Comparison of ENCODE assay signal across 23 cellular contexts in genomic region chr11:19848219-19848618, GRCh38.
"Had no signal": no experiment of that assay in that cellular context is flagged by ENCODE, and none has a peak within 500 bp of the region (broad histone marks: within the 10 kb centered on the region; RNA-seq: fewer than 3 reads in every experiment).

No MANE protein-coding gene starts in this region.

- H3K4me3 ChIP-seq: breast epithelium, smooth muscle cell, uterus had no signal

- H3K36me3 ChIP-seq: breast epithelium, uterus had no signal

- H3K4me2 ChIP-seq: smooth muscle cell had no signal

- H3K4me1 ChIP-seq: breast epithelium, uterus had no signal

- DNase-seq: activated CD4-positive, alpha-beta T cell treated with anti-CD3 and anti-CD28 coated beads for 36 hours; activated CD4-positive, CD25-positive, alpha-beta regulatory T cell; activated CD8-positive, alpha-beta memory T cell treated with anti-CD3 and anti-CD28 coated beads, Interleukin-2, amount 10 ng/mL, durations not matched to agents 7 days and 5 days; activated CD8-positive, alpha-beta T cell treated with anti-CD3 and anti-CD28 coated beads, Interleukin-2, amount 10 ng/mL, durations not matched to agents 7 days and 5 days; activated naive CD4-positive, alpha-beta T cell; activated T-cell treated with anti-CD3 and anti-CD28 coated beads, Interleukin-2, amount 50 U/mL, for 48 hours; central memory CD4-positive, alpha-beta T cell; endodermal cell; foreskin fibroblast; head of caudate nucleus; hypothalamus; mammary epithelial cell; natural killer cell; posterior cingulate gyrus; stimulated activated CD4-positive, alpha-beta T cell treated with anti-CD3 and anti-CD28 coated beads, Interleukin-1b, Interleukin-23, amount 100 ng/mL, for 48 hours; stimulated activated CD4-positive, alpha-beta T cell treated with anti-CD3 and anti-CD28 coated beads, Interleukin-4, amount 100 ng/mL, for 4 hours; stimulated activated CD8-positive, alpha-beta memory T cell treated with anti-CD3 and anti-CD28 coated beads, Interleukin-4, amount 100 ng/mL, for 48 hours; stimulated activated naive CD8-positive, alpha-beta T cell treated with anti-CD3 and anti-CD28 coated beads, Interleukin-15, amount 100 ng/mL, for 72 hours; substantia nigra; uterus had no signal

- H3K27ac ChIP-seq: breast epithelium, uterus had no signal

- H3K27me3 ChIP-seq: breast epithelium, uterus had no signal

- H3K9me3 ChIP-seq: breast epithelium, uterus had no signal

- FAIRE-seq: islet of Langerhans had no signal
